29 cellular contexts compared by ENCODE assay signal in the genomic region with DNA sequence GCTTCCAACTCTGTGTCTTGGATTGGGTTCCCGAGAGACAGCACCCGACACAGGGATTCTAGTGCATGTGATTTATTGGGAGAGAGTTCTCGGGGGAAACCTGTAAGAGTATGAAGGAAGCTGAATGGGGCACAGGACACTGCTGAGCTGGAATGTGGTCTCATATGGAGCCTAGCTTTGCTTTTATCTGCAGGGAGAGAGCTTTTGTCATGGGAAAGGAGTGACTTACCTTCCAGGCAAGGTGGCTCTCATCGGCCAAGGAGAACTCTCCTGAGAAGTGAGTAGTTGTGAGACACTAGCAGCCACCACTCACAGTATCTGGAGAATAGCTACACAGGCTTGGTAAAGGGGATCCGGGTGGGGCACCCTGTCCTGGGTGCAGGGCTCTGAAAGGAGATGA.
"Had no signal": no experiment of that assay in that cellular context is flagged by ENCODE, and none has a peak within 500 bp of the region (broad histone marks: within the 10 kb centered on the region; RNA-seq: fewer than 3 reads in every experiment).

No MANE protein-coding gene starts in this region.

- H3K9ac ChIP-seq: parathyroid adenoma had no signal

- H3K27ac ChIP-seq: body of pancreas, cardiac muscle cell, coronary artery, dorsolateral prefrontal cortex, left ventricle myocardium inferior, parathyroid adenoma, tibial artery, upper lobe of right lung had no signal

- H3K4me3 Mint-ChIP-seq: activated B cell treated with CpG ODN at 0.5 μM for 24 hours; activated naive CD8-positive, alpha-beta T cell; effector memory CD8-positive, alpha-beta T cell; naive B cell; neural crest cell; stimulated activated naive B cell treated with anti-CD40 and anti-IgM and Interleukin-4, amounts not matched to agents 10 μg/mL and 1 μg/mL and 100 μg/mL, for 72 hours had no signal

- H3K4me1 Mint-ChIP-seq: activated B cell treated with CpG ODN at 0.5 μM for 24 hours; naive B cell; neural crest cell; stimulated activated naive B cell treated with anti-CD40 and anti-IgM and Interleukin-4, amounts not matched to agents 10 μg/mL and 1 μg/mL and 100 μg/mL, for 72 hours had no signal

- H3K4me1 ChIP-seq: left ventricle myocardium inferior, parathyroid adenoma, upper lobe of right lung had no signal

- H3K79me2 ChIP-seq: parathyroid adenoma had no signal

- H3K4me3 ChIP-seq: body of pancreas, cardiac muscle cell, coronary artery, dorsolateral prefrontal cortex, left ventricle myocardium inferior, lung, stomach, tibial artery, upper lobe of right lung had no signal

- H3K9me3 ChIP-seq: body of pancreas, left ventricle myocardium inferior, stomach, tibial artery, upper lobe of right lung had no signal

- H3K36me3 Mint-ChIP-seq: activated naive CD8-positive, alpha-beta T cell; naive B cell; stimulated activated naive B cell treated with anti-CD40 and anti-IgM and Interleukin-4, amounts not matched to agents 10 μg/mL and 1 μg/mL and 100 μg/mL, for 72 hours had no signal

- H3K27ac Mint-ChIP-seq: activated B cell treated with CpG ODN at 0.5 μM for 24 hours; activated naive CD8-positive, alpha-beta T cell; effector memory CD8-positive, alpha-beta T cell; naive B cell; stimulated activated naive B cell treated with anti-CD40 and anti-IgM and Interleukin-4, amounts not matched to agents 10 μg/mL and 1 μg/mL and 100 μg/mL, for 72 hours had no signal

- H3K36me3 ChIP-seq: cardiac muscle cell, left ventricle myocardium inferior, stomach, tibial artery, upper lobe of right lung had no signal

- ATAC-seq: body of pancreas; effector memory CD8-positive, alpha-beta T cell; stimulated activated naive B cell treated with anti-CD40 and anti-IgM and Interleukin-4, amounts not matched to agents 10 μg/mL and 1 μg/mL and 100 μg/mL, for 72 hours; upper lobe of right lung had no signal

- DNase-seq: activated B cell treated with CpG ODN at 0.5 μM for 24 hours; activated effector memory CD4-positive, alpha-beta T cell treated with Interleukin-2 at 50 U/mL for 16 hours; activated naive CD4-positive, alpha-beta T cell treated with Interleukin-2 at 50 U/mL for 16 hours; anterior cingulate cortex; body of pancreas; cerebellar nuclear complex; dorsolateral prefrontal cortex; effector memory CD8-positive, alpha-beta T cell; head of caudate nucleus; hypothalamus; left ventricle myocardium inferior; naive B cell; nucleus accumbens; right cardiac atrium; stimulated activated CD4-positive, alpha-beta T cell treated with anti-CD3 and anti-CD28 coated beads, Interleukin-15, amount 100 ng/mL, for 24 hours; stimulated activated CD4-positive, alpha-beta T cell treated with anti-CD3 and anti-CD28 coated beads, Interleukin-2, amount 100 ng/mL, for 24 hours; stimulated activated naive B cell treated with anti-CD40 and anti-IgM and Interleukin-4, amounts not matched to agents 10 μg/mL and 1 μg/mL and 100 μg/mL, for 72 hours; stomach; T-helper 2 cell; tibial artery; upper lobe of right lung had no signal

- H3K27me3 ChIP-seq: body of pancreas, cardiac muscle cell, tibial artery, upper lobe of right lung had no signal

- H2AFZ ChIP-seq: parathyroid adenoma had no signal

- H3K27me3 Mint-ChIP-seq: activated B cell treated with CpG ODN at 0.5 μM for 24 hours; activated naive CD8-positive, alpha-beta T cell; effector memory CD8-positive, alpha-beta T cell had no signal

- FAIRE-seq: endothelial cell of umbilical vein, islet of Langerhans had no signal

- H3K9me3 Mint-ChIP-seq: activated B cell treated with CpG ODN at 0.5 μM for 24 hours; neural crest cell; stimulated activated naive B cell treated with anti-CD40 and anti-IgM and Interleukin-4, amounts not matched to agents 10 μg/mL and 1 μg/mL and 100 μg/mL, for 72 hours had no signal
